In the genomic region with DNA sequence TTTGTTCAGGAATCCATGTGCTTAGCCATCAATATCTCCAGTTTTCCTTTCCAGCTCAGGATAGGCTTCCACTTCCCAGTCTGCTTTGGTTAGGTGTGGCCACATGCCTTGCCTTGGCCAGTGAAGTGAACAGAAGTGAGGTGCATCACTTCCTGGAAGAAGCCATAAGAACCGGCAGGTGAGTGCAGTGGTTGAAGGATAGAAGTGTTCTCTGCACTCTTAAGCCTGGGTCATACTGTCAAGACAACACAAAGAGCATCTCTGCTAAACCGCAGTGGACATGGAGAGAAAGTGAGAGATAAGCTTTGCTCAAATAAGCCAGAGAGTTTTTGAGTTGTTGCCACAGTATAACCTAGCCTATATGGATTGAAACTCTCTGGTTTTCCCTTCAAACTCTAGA, we compare ENCODE assay signal across 1 cellular context.
TF ChIP-seq lines count a peak whose summit lies in the region.

No MANE protein-coding gene starts in this region.

TF ChIP-seq in GM12878, 131 proteins besides CTCF, POLR2A, EP300 and RAD21:
- peak; percentile 37; the same call in 1 of the 2 replicates for TF ChIP-seq RUNX3 (IDR thresholded peaks at IDR 0.05; ENCODE audit: low read length)
- no peak for TF ChIP-seq ZNF274 (IDR thresholded peaks at IDR 0.05; ENCODE audit: insufficient read depth, insufficient read length)
